8 cellular contexts compared by ENCODE assay signal in the genomic region with DNA sequence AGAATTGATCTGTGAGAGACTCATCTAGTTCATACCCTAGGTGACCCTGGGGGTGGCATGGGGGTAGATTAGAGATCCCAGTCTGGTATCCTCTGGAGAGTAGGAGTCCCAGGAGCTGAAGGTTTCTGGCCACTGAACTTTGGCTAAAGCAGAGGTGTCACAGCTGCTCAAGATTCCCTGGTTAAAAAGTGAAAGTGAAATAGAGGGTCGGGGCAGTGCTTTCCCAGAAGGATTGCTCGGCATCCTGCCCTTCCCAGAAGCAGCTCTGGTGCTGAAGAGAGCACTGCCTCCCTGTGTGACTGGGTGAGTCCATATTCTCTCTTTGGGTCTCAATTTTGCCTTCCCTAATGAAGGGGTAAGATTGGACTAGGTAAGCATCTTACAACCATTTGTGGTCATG. TPM values are rescaled to one million over a fixed set of nuclear protein-coding genes. Genes with fewer than 3 reads are reported as not detected.
A peak's percentile ranks its signal among the peaks of the same experiment; 100 is the strongest.
DNase-seq lines count a peak whose midpoint lies in the region; TF ChIP-seq lines count a peak whose summit lies in the region.

No MANE protein-coding gene starts in this region.

- WGBS in mammary epithelial cell (ENCODE audit: low coverage, missing lambda C conversion rate), result 6% methylated on average over 2 of the region's 2 CpGs
- 45% methylated on average over 2 of the region's 2 CpGs for WGBS in hepatocyte (ENCODE audit: low lambda C conversion rate, missing lambda C conversion rate)

- dilution Hi-C loops in mammary epithelial cell (cut with HindIII; ENCODE audit: low sequenced_read_pairs), result no loop called here

- H3K4me1 ChIP-seq in breast epithelium (peaks cover 0 to 7% of the 10 kb centered on the region in 2 donors), mammary epithelial cell (ENCODE audit: insufficient read depth, low read length) (peaks cover 4% of the 10 kb centered on the region), mucosa of rectum (ENCODE audit: control insufficient read depth in 2 of 2, insufficient read depth in 2 of 2, low read length in 2 of 2) (peaks cover 7 to 11% of the 10 kb centered on the region in 2 donors), vagina (peaks cover 22% of the 10 kb centered on the region), hepatocyte (ENCODE audit: insufficient read depth) (no peaks in the 10 kb centered on the region), HAP-1 (no peaks in the 10 kb centered on the region)

- H3K9me3 ChIP-seq in breast epithelium (no peaks in the 10 kb centered on the region), mammary epithelial cell (replicated peaks; ENCODE audit: insufficient read depth, low read length) (no peaks in the 10 kb centered on the region), mucosa of rectum (ENCODE audit: control insufficient read depth in 2 of 2, low read length in 2 of 2) (no peaks in the 10 kb centered on the region), vagina (no peaks in the 10 kb centered on the region), hepatocyte (ENCODE audit: low read depth) (no peaks in the 10 kb centered on the region), HAP-1 (no peaks in the 10 kb centered on the region)

- H3K4me3 ChIP-seq in breast epithelium (peak overlapping the region; percentile 1 to 51 (median 12)), mammary epithelial cell (replicated peaks in 1 of 3; ENCODE audit: insufficient read depth in 1 of 3, low read depth in 2 of 3, low read length in 3 of 3) (no peak overlapping the region), choroid plexus epithelial cell (ENCODE audit: low read depth, low read length) (no peak overlapping the region), mucosa of rectum (ENCODE audit: low read length in 2 of 2) (peak overlapping the region in 1 of 2 donors; percentile 34), vagina (peak overlapping the region; percentile 12 to 36), hepatocyte (no peak overlapping the region), HAP-1 (no peak overlapping the region)

- BruUV-seq in mammary epithelial cell (replicated peaks; lab: Mats Ljungman, UMichigan), result no TSS peak

- H3K4me2 ChIP-seq in mammary epithelial cell (ENCODE audit: insufficient read depth, low read depth, low read length) (no peak overlapping the region), hepatocyte (no peak overlapping the region)

- H3K9me2 ChIP-seq in hepatocyte (replicated peaks; ENCODE audit: insufficient read depth), result no peaks in the 10 kb centered on the region

- CTCF ChIA-PET in mammary epithelial cell (lab: Charles Lee; ENCODE audit: low non-redundant PET), result interaction anchor here (0.6 kb wide), 1 partner anchor 431 kb away, joined by 4 read pairs; no protein-coding TSS in a partner anchor

- H3K36me3 ChIP-seq in breast epithelium (peaks cover 9% of the 10 kb centered on the region), mammary epithelial cell (ENCODE audit: insufficient read depth, low read length) (peaks cover 14% of the 10 kb centered on the region), mucosa of rectum (ENCODE audit: control insufficient read depth in 2 of 2, insufficient read depth in 2 of 2, low read length in 2 of 2) (peaks cover 28 to 34% of the 10 kb centered on the region in 2 donors), vagina (peaks cover 4 to 32% of the 10 kb centered on the region in 2 donors), hepatocyte (replicated peaks; ENCODE audit: insufficient read depth, low read depth) (no peaks in the 10 kb centered on the region), HAP-1 (replicated peaks) (peaks cover 22% of the 10 kb centered on the region)

- TF ChIP-seq CTCF in breast epithelium (IDR thresholded peaks at IDR 0.05), result no peak
- no peak for TF ChIP-seq CTCF in mammary epithelial cell (conservative IDR thresholded peaks at IDR 0.05 in 1 of 2, IDR thresholded peaks at IDR 0.05 in 1 of 2; ENCODE audit: extremely low read depth in 1 of 2, insufficient read depth in 1 of 2, low read depth in 1 of 2, low read length in 2 of 2)
- TF ChIP-seq CTCF in choroid plexus epithelial cell (conservative IDR thresholded peaks at IDR 0.05; ENCODE audit: low read depth, low read length), result no peak
- TF ChIP-seq CTCF in vagina (IDR thresholded peaks at IDR 0.05), result no peak
- TF ChIP-seq CTCF in hepatocyte (IDR thresholded peaks at IDR 0.05; ENCODE audit: poor library complexity), result no peak

- DNase-seq in breast epithelium (ENCODE audit: low spot score in 2 of 2), result peak in 1 of 2 donors; percentile 47
- no peak for DNase-seq in mammary epithelial cell
- DNase-seq in choroid plexus epithelial cell (ENCODE audit: low read depth), result peak; percentile 50
- peak in 1 of 2 donors; percentile 86 for DNase-seq in vagina (ENCODE audit: extremely low spot score in 2 of 2)
- DNase-seq in globus pallidus (ENCODE audit: low spot score), result no peak
- no peak for DNase-seq in hepatocyte (ENCODE audit: low spot score)
- DNase-seq in HAP-1 (ENCODE audit: low spot score in 2 of 2), result no peak

- in situ Hi-C loops in mammary epithelial cell (cut with MboI; ENCODE audit: low sequenced_read_pairs in 2 of 2), result no loop called here
- in situ Hi-C loops in HAP-1 (cut with MboI; ENCODE audit: low sequenced_read_pairs), result no loop called here

- no peak for TF ChIP-seq POLR2A in breast epithelium (IDR thresholded peaks at IDR 0.05)
- no peak for TF ChIP-seq POLR2A in vagina (IDR thresholded peaks at IDR 0.05)

- no peaks in the 10 kb centered on the region for H3K27me3 ChIP-seq in breast epithelium
- H3K27me3 ChIP-seq in mammary epithelial cell (ENCODE audit: insufficient read depth, low read length), result no peaks in the 10 kb centered on the region
- no peaks in the 10 kb centered on the region for H3K27me3 ChIP-seq in mucosa of rectum (ENCODE audit: control insufficient read depth in 2 of 2, insufficient read depth in 2 of 2, low read length in 2 of 2)
- H3K27me3 ChIP-seq in vagina, result no peaks in the 10 kb centered on the region
- H3K27me3 ChIP-seq in hepatocyte, result no peaks in the 10 kb centered on the region
- no peaks in the 10 kb centered on the region for H3K27me3 ChIP-seq in HAP-1 (ENCODE audit: low read depth)

- H4K20me1 ChIP-seq in mammary epithelial cell (ENCODE audit: insufficient read depth, low read length) (no peaks in the 10 kb centered on the region), hepatocyte (ENCODE audit: insufficient read depth, poor library complexity, severe bottlenecking) (no peaks in the 10 kb centered on the region)

- H2AFZ ChIP-seq in mammary epithelial cell (ENCODE audit: low read depth, low read length) (no peak overlapping the region), hepatocyte (no peak overlapping the region)

- intact Hi-C loops in breast epithelium (cut with DNase I; ENCODE audit: low total_unique reads) (no loop called here), mammary epithelial cell (cut with micrococcal nuclease) (no loop called here), vagina (cut with DNase I) (no loop called here)

- H3K27ac ChIP-seq in breast epithelium (peak overlapping the region; percentile 81 to 90), mammary epithelial cell (ENCODE audit: insufficient read depth, low read depth, low read length) (no peak overlapping the region), mucosa of rectum (ENCODE audit: low read depth in 2 of 2, low read length in 2 of 2) (peak overlapping the region; percentile 21 to 33), vagina (peak overlapping the region; percentile 31), hepatocyte (no peak overlapping the region)

- H3K79me2 ChIP-seq in mammary epithelial cell (ENCODE audit: insufficient read depth, low read length), result no peaks in the 10 kb centered on the region
- H3K79me2 ChIP-seq in hepatocyte, result no peaks in the 10 kb centered on the region

- no peak overlapping the region for H3K9ac ChIP-seq in mammary epithelial cell (ENCODE audit: insufficient read depth, low read length)
- peak overlapping the region in 1 of 2 donors; percentile 20 for H3K9ac ChIP-seq in mucosa of rectum (ENCODE audit: low read depth in 1 of 2, low read length in 2 of 2)

RNA-seq across cellular contexts. Expression of a gene that starts 0.7 kb away (rescaled TPM):
- 10 to 100 TPM in 2 of 3 donors, 1 to 10 TPM in 1; 2.6 to 10.4 (median 10.2) TPM for total RNA-seq in breast epithelium
- 1 to 10 TPM; 2.7 to 6.2 TPM for total RNA-seq in mammary epithelial cell
- 1.3 TPM for polyA plus RNA-seq in mammary epithelial cell
- 13.1 TPM for polyA minus RNA-seq in mammary epithelial cell
- total RNA-seq in vagina, result 2.7 TPM
- total RNA-seq in hepatocyte, result 2.4 and 2.8 TPM in 2 replicates
- 2.2 and 2.6 TPM in 2 replicates for polyA plus RNA-seq in hepatocyte

Comparison
In these comparisons a context has a peak if more than half of its experiments do, and no peak if none do; other contexts are left out.
1. H3K27ac ChIP-seq: peak in breast epithelium (2 of 2), mucosa of rectum (2 of 2) and vagina (single experiment); none in mammary epithelial cell (single experiment) and hepatocyte (single experiment).
2. H3K4me3 ChIP-seq: peak in breast epithelium (3 of 3) and vagina (2 of 2); none in mammary epithelial cell (0 of 3), choroid plexus epithelial cell (single experiment), hepatocyte (single experiment) and HAP-1 (single experiment).